In the genomic region with DNA sequence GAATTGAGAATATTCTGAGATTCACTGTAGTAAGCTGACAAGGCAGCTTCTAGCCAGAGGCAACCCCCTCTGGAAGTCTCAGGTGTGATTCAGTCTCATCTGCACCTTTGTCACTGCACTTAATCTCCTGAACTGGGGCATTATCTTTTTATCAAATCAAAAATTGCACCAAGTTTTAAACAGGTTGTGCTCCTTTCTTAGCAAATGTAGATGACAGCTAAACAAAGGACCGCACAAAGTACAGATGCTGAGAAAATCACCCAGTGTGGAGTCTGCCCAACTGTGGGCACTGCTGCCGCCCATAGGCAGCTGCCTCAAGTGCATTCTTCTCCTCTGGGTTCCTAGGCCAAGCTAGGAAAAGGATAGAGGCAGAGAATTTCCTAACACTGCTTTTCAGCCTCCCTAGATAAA, we compare ENCODE assay signal across 8 cellular contexts. TPM values are rescaled to one million over a fixed set of nuclear protein-coding genes. Genes with fewer than 3 reads are reported as not detected.
A peak's percentile ranks its signal among the peaks of the same experiment; 100 is the strongest.
DNase-seq lines count a peak whose midpoint lies in the region; ATAC-seq and TF ChIP-seq lines count a peak whose summit lies in the region.

No MANE protein-coding gene starts in this region.

- no peaks in the 10 kb centered on the region for H3K36me3 ChIP-seq in right lobe of liver

- TF ChIP-seq POLR2A in right lobe of liver (IDR thresholded peaks at IDR 0.05): no peak

- no peak overlapping the region for H3K27ac Mint-ChIP-seq in WTC11

- peaks cover 6% of the 10 kb centered on the region; the same call in 1 of the 2 replicates for H3K36me3 Mint-ChIP-seq in WTC11

- TF ChIP-seq CTCF in WTC11 (IDR thresholded peaks at IDR 0.05) (no peak), right lobe of liver (IDR thresholded peaks at IDR 0.05) (peak in 3 of 4 donors; percentile 39 to 54 (median 40))

- POLR2A ChIA-PET in WTC11 (lab: Charles Lee): interaction anchor here (0.8 to 1.2 kb wide), 2 partner anchors 51 to 705 kb away, joined by 3 to 4 read pairs; no protein-coding TSS in a partner anchor

- no peaks in the 10 kb centered on the region for H3K9me3 ChIP-seq in right lobe of liver

- peaks cover 23% of the 10 kb centered on the region for H3K4me1 Mint-ChIP-seq in WTC11

- CTCF ChIA-PET in WTC11 (lab: Charles Lee): interaction anchor here (0.5 to 1.9 kb wide), 39 partner anchors 9 to 595 kb away, joined by 3 to 17 read pairs (median 5); a partner anchor contains a TSS

- DNase-seq in EH (ENCODE audit: low read depth) (peak; percentile 42), HT-29 (ENCODE audit: low spot score) (peak; percentile 16), WTC11 (ENCODE audit: low spot score) (peak; percentile 31), right lobe of liver (no peak), NCI-H2081 treated with DMSO at 0.1 percent for 48 hours (lab: John Stamatoyannopoulos, UW) (no peak)
- no peak for DNase-seq in activated naive CD4-positive, alpha-beta T cell (lab: John Stamatoyannopoulos, UW)

- no peaks in the 10 kb centered on the region for H3K27me3 Mint-ChIP-seq in WTC11 (ENCODE audit: low read depth)

- no peaks in the 10 kb centered on the region for H3K4me1 ChIP-seq in right lobe of liver

- H3K27ac ChIP-seq in right lobe of liver: no peak overlapping the region

- peaks cover 16% of the 10 kb centered on the region for H3K9me3 Mint-ChIP-seq in WTC11

- no peak overlapping the region for H3K4me3 ChIP-seq in right lobe of liver

- no peak overlapping the region for H3K4me3 Mint-ChIP-seq in WTC11

- intact Hi-C loops in right lobe of liver (cut with DNase I): no loop called here

- 6% methylated on average over 2 of the region's 2 CpGs for WGBS in right lobe of liver (ENCODE audit: insufficient coverage, low coverage, low lambda C conversion rate, missing lambda C conversion rate)

- ATAC-seq in WTC11: peak; percentile 98
- ATAC-seq in right lobe of liver: peak; percentile 44 to 87 (median 80)
- ATAC-seq in HG02571 (IDR thresholded peaks at IDR 0.05; ENCODE audit: unreplicated experiment): no peak
- ATAC-seq in GM18861 (IDR thresholded peaks at IDR 0.05; ENCODE audit: unreplicated experiment): no peak

- no peaks in the 10 kb centered on the region for H3K27me3 ChIP-seq in right lobe of liver

TF ChIP-seq in WTC11, 78 proteins besides CTCF, POLR2A, EP300 and RAD21:
- TF ChIP-seq, protein P1, sequence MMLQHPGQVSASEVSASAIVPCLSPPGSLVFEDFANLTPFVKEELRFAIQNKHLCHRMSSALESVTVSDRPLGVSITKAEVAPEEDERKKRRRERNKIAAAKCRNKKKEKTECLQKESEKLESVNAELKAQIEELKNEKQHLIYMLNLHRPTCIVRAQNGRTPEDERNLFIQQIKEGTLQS (CRISPR knock-in tag; conservative IDR thresholded peaks at IDR 0.05): no peak
- TF ChIP-seq, protein P2, sequence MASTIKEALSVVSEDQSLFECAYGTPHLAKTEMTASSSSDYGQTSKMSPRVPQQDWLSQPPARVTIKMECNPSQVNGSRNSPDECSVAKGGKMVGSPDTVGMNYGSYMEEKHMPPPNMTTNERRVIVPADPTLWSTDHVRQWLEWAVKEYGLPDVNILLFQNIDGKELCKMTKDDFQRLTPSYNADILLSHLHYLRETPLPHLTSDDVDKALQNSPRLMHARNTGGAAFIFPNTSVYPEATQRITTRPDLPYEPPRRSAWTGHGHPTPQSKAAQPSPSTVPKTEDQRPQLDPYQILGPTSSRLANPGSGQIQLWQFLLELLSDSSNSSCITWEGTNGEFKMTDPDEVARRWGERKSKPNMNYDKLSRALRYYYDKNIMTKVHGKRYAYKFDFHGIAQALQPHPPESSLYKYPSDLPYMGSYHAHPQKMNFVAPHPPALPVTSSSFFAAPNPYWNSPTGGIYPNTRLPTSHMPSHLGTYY (CRISPR knock-in tag; IDR thresholded peaks at IDR 0.05): no peak
- TF ChIP-seq, protein P3, sequence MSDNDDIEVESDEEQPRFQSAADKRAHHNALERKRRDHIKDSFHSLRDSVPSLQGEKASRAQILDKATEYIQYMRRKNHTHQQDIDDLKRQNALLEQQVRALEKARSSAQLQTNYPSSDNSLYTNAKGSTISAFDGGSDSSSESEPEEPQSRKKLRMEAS (CRISPR knock-in tag; IDR thresholded peaks at IDR 0.05): no peak
- TF ChIP-seq, protein P4, sequence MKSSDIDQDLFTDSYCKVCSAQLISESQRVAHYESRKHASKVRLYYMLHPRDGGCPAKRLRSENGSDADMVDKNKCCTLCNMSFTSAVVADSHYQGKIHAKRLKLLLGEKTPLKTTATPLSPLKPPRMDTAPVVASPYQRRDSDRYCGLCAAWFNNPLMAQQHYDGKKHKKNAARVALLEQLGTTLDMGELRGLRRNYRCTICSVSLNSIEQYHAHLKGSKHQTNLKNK (CRISPR knock-in tag; IDR thresholded peaks at IDR 0.05): no peak
- TF ChIP-seq ZNF396 (CRISPR knock-in tag; IDR thresholded peaks at IDR 0.05; ENCODE audit: borderline replicate concordance): no peak
- no peak for TF ChIP-seq SMAD4 (CRISPR knock-in tag; IDR thresholded peaks at IDR 0.05)
- TF ChIP-seq RELA (CRISPR knock-in tag; IDR thresholded peaks at IDR 0.05; ENCODE audit: borderline replicate concordance): no peak
- no peak for TF ChIP-seq IRF2 (CRISPR knock-in tag; IDR thresholded peaks at IDR 0.05; ENCODE audit: borderline replicate concordance, low read depth)
- TF ChIP-seq ZNF416 (CRISPR knock-in tag; IDR thresholded peaks at IDR 0.05): no peak
- TF ChIP-seq, protein P5, sequence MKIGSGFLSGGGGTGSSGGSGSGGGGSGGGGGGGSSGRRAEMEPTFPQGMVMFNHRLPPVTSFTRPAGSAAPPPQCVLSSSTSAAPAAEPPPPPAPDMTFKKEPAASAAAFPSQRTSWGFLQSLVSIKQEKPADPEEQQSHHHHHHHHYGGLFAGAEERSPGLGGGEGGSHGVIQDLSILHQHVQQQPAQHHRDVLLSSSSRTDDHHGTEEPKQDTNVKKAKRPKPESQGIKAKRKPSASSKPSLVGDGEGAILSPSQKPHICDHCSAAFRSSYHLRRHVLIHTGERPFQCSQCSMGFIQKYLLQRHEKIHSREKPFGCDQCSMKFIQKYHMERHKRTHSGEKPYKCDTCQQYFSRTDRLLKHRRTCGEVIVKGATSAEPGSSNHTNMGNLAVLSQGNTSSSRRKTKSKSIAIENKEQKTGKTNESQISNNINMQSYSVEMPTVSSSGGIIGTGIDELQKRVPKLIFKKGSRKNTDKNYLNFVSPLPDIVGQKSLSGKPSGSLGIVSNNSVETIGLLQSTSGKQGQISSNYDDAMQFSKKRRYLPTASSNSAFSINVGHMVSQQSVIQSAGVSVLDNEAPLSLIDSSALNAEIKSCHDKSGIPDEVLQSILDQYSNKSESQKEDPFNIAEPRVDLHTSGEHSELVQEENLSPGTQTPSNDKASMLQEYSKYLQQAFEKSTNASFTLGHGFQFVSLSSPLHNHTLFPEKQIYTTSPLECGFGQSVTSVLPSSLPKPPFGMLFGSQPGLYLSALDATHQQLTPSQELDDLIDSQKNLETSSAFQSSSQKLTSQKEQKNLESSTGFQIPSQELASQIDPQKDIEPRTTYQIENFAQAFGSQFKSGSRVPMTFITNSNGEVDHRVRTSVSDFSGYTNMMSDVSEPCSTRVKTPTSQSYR (CRISPR knock-in tag; IDR thresholded peaks at IDR 0.05): no peak
- no peak for TF ChIP-seq SMAD3 (CRISPR knock-in tag; IDR thresholded peaks at IDR 0.05; ENCODE audit: borderline replicate concordance)
- TF ChIP-seq CREM (CRISPR knock-in tag; IDR thresholded peaks at IDR 0.05): no peak
- no peak for TF ChIP-seq ETV6 (CRISPR knock-in tag; IDR thresholded peaks at IDR 0.05)
- no peak for TF ChIP-seq GTF2I (CRISPR knock-in tag; conservative IDR thresholded peaks at IDR 0.05)
- no peak for TF ChIP-seq SP1 (CRISPR knock-in tag; conservative IDR thresholded peaks at IDR 0.05)
- TF ChIP-seq, protein P6, sequence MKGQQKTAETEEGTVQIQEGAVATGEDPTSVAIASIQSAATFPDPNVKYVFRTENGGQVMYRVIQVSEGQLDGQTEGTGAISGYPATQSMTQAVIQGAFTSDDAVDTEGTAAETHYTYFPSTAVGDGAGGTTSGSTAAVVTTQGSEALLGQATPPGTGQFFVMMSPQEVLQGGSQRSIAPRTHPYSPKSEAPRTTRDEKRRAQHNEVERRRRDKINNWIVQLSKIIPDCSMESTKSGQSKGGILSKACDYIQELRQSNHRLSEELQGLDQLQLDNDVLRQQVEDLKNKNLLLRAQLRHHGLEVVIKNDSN (CRISPR knock-in tag; IDR thresholded peaks at IDR 0.05): no peak
- TF ChIP-seq TEAD1 (CRISPR knock-in tag; IDR thresholded peaks at IDR 0.05): no peak

RNA-seq across cellular contexts. Expression of a gene that starts 51.1 kb away (rescaled TPM):
- total RNA-seq in HT-29 (2014; rRNA removed; shearing (Covaris generic)): 20.3 and 24.4 TPM in 2 replicates
- 48.5 to 56.0 TPM (median 53.8 TPM) in 3 replicates for total RNA-seq in WTC11 (2021)
- total RNA-seq in right lobe of liver: 10 to 100 TPM in 4 of 6 experiments, 1 to 10 TPM in 2; 6.4 to 30.5 (median 18.1) TPM

Comparison
In these comparisons a context has a peak if more than half of its experiments do, and no peak if none do; other contexts are left out.
1. DNase-seq: peak in EH (single experiment), HT-29 (single experiment) and WTC11 (single experiment); none in right lobe of liver (0 of 3), NCI-H2081 treated with DMSO at 0.1 percent for 48 hours (single experiment) and activated naive CD4-positive, alpha-beta T cell (0 of 4).
2. ATAC-seq: peak in WTC11 (single experiment) and right lobe of liver (4 of 4); none in HG02571 (single experiment) and GM18861 (single experiment).